Comparison of ENCODE assay signal across 19 cellular contexts in the genomic region with DNA sequence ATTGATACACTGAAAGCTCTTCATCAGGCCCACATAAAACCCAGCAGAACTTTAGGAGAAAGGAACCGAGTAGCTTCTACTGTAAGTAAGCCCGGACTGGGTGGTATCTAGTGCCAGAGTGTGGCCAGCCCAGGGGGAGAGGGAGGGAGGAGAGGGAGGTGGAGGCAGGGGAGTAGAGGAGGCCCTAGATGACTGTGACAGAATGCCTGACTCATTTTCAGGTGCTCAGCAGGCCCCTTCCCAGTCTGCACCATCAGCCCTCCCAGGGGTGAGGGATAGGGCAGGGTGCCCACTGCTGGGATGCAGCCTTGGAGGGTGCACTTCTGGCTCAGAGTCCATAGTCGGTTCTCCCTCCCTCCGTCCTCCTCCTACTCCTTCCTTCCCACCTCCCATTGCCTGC.
"Had no signal": no experiment of that assay in that cellular context is flagged by ENCODE, and none has a peak within 500 bp of the region (broad histone marks: within the 10 kb centered on the region; RNA-seq: fewer than 3 reads in every experiment).

No MANE protein-coding gene starts in this region.

- H3K79me2 ChIP-seq: parathyroid adenoma had no signal

- ATAC-seq: mucosa of descending colon; naive thymus-derived CD8-positive, alpha-beta T cell; psoas muscle had no signal

- H3K27ac Mint-ChIP-seq: dendritic cell treated with granulocyte-macrophage colony-stimulating factor and Interleukin-4, amounts not matched to agents 40 ng/mL and 50 ng/mL, for 4 days; type B pancreatic cell had no signal

- H3K9ac ChIP-seq: parathyroid adenoma had no signal

- H3K9me3 ChIP-seq: heart right ventricle, mucosa of descending colon, psoas muscle had no signal

- FAIRE-seq: colon, frontal cortex, islet of Langerhans, small intestine, urothelium cell line had no signal

- H3K27me3 ChIP-seq: heart right ventricle had no signal

- H3K27ac ChIP-seq: heart right ventricle, parathyroid adenoma, psoas muscle had no signal

- H3K4me1 ChIP-seq: heart right ventricle, parathyroid adenoma, psoas muscle had no signal

- H3K36me3 Mint-ChIP-seq: naive thymus-derived CD8-positive, alpha-beta T cell had no signal

- H3K4me3 Mint-ChIP-seq: dendritic cell treated with granulocyte-macrophage colony-stimulating factor and Interleukin-4, amounts not matched to agents 40 ng/mL and 50 ng/mL, for 4 days; naive thymus-derived CD8-positive, alpha-beta T cell; type B pancreatic cell had no signal

- H3K27me3 Mint-ChIP-seq: type B pancreatic cell had no signal

- H3K9me3 Mint-ChIP-seq: dendritic cell treated with granulocyte-macrophage colony-stimulating factor and Interleukin-4, amounts not matched to agents 40 ng/mL and 50 ng/mL, for 4 days; naive thymus-derived CD8-positive, alpha-beta T cell; type B pancreatic cell had no signal

- H3K4me3 ChIP-seq: heart right ventricle, mucosa of descending colon, psoas muscle had no signal

- DNase-seq: cerebellar nuclear complex; heart right ventricle; hypothalamus; kidney glomerular epithelial cell; mammary epithelial cell; mucosa of descending colon; psoas muscle; retina; small intestine; stimulated activated CD4-positive, alpha-beta T cell treated with anti-CD3 and anti-CD28 coated beads, Interleukin-12 subunit alpha, Interleukin-12 subunit beta, amount 100 ng/mL, for 4 hours; stimulated activated naive CD4-positive, alpha-beta T cell treated with Interleukin-2 at 50 U/mL for 16 hours had no signal

- H2AFZ ChIP-seq: parathyroid adenoma had no signal
